9 cellular contexts compared by ENCODE assay signal in the genomic region with DNA sequence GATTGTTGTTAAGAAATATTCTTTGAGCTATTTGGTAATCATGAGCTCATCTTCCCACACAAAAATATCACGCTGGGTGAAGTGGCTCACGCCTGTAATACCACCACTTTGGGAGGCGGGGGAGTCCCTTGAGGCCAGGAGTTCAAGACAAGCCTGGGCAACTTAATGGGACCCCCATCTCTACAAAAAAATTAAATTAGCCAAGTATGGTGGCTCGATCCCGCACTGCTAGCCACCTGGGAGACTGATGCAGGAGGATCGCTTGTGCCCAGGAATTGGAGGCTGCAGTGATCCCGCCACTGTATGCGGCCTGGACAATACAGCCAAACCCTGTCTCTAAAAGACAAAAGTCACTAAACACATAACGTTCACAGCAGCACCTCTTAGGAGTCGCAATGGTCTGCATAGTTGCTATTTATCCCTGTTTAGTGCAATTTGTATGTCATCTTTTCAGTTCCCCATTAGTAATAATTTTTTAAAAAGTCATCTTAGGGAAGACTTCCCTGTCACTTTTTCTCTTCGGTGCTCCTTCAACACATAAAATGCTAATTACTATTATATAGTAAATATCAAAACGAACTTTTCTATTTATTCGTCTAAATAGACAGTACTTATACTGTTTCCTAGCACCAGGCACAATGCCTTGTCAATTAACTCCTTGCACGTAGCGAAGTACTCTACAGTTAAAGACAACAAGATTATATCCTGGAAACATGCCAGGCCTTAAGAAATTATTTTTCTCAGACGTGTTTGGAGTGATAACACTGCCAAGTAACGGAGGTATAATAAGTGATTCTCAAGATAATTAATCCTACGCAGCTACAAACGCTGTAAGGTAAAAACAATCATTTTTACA. TPM values are rescaled to one million over a fixed set of nuclear protein-coding genes. Genes with fewer than 3 reads are reported as not detected.
DNase-seq lines count a peak whose midpoint lies in the region; ATAC-seq, FAIRE-seq and TF ChIP-seq lines count a peak whose summit lies in the region.
"Had no signal": no experiment of that assay in that cellular context is flagged by ENCODE, and none has a peak within 500 bp of the region (broad histone marks: within the 10 kb centered on the region; RNA-seq: fewer than 3 reads in every experiment).

No MANE protein-coding gene starts in this region.

- H3K23me2 ChIP-seq in H9 (ENCODE audit: insufficient read length, low read depth, low read length, poor library complexity, severe bottlenecking): peaks cover 5% of the 10 kb centered on the region

- H3K14ac ChIP-seq in H9 (ENCODE audit: insufficient read depth, low read length): no peak overlapping the region

- peaks cover 6% of the 10 kb centered on the region for H3K79me1 ChIP-seq in H9 (ENCODE audit: insufficient read depth, low read depth, low read length, poor library complexity, severe bottlenecking)

- H2BK12ac ChIP-seq in H9 (ENCODE audit: insufficient read length, low read depth, low read length): peak overlapping the region; percentile 14

- H3K27ac ChIP-seq in H9 (ENCODE audit: insufficient read length, low read depth, low read length): no peak overlapping the region
- peak overlapping the region; percentile 98 for H3K27ac ChIP-seq in VCaP
- H3K27ac ChIP-seq in esophagus squamous epithelium: peak overlapping the region; percentile 93 to 99 (median 96)
- peak overlapping the region; percentile 98 for H3K27ac ChIP-seq in ovary

- H4K5ac ChIP-seq in H9 (ENCODE audit: insufficient read length, low read depth, low read length): no peak overlapping the region

- DNase-seq in A172 (ENCODE audit: low spot score) (peak; percentile 12), H9 (no peak), esophagus squamous epithelium (lab: John Stamatoyannopoulos, UW) (no peak), ovary (peak in 2 of 5 donors; percentile 29 to 34), HTR-8/SVneo (ENCODE audit: insufficient read length, low spot score) (no peak), ecto neural progenitor cell (ENCODE audit: low spot score) (no peak)

- no peak overlapping the region for H4K8ac ChIP-seq in H9 (replicated peaks; ENCODE audit: insufficient read length, low read depth, low read length)

- no peak overlapping the region for H4K91ac ChIP-seq in H9 (ENCODE audit: insufficient read length, low read depth, low read length)

- no peak for ATAC-seq in GM21825 (IDR thresholded peaks at IDR 0.05; ENCODE audit: unreplicated experiment)

- intact Hi-C loops in esophagus squamous epithelium (cut with DNase I) (no loop called here), ovary (cut with DNase I) (no loop called here)

- no peaks in the 10 kb centered on the region for H3K27me3 Mint-ChIP-seq in H9 (ENCODE audit: low read depth)

- H3K18ac ChIP-seq in H9 (ENCODE audit: insufficient read length, low read depth, low read length): no peak overlapping the region

- H2BK120ac ChIP-seq in H9 (ENCODE audit: low read depth, low read length, poor library complexity, severe bottlenecking): no peak overlapping the region

- no peak for TF ChIP-seq CTCF in H9 (conservative IDR thresholded peaks at IDR 0.05)
- no peak for TF ChIP-seq CTCF in VCaP (conservative IDR thresholded peaks at IDR 0.05)
- no peak for TF ChIP-seq CTCF in esophagus squamous epithelium (IDR thresholded peaks at IDR 0.05)
- no peak for TF ChIP-seq CTCF in ovary (IDR thresholded peaks at IDR 0.05)

- TF ChIP-seq EP300 in ovary (IDR thresholded peaks at IDR 0.05): no peak

- H3K79me2 ChIP-seq in H9 (ENCODE audit: insufficient read depth, low read length): peaks cover 56% of the 10 kb centered on the region; the same call in 1 of the 2 replicates

- H2AFZ ChIP-seq in H9 (ENCODE audit: low read length): no peak overlapping the region

- H3K4me2 ChIP-seq in H9 (ENCODE audit: insufficient read depth, insufficient read length, low read length): peak overlapping the region; percentile 84

- no peaks in the 10 kb centered on the region for H3K9me3 Mint-ChIP-seq in H9

- no peak overlapping the region for H2AK5ac ChIP-seq in H9 (ENCODE audit: insufficient read length, low read length)

- H3K9me3 ChIP-seq in H9 (ENCODE audit: control insufficient read depth, low read depth, low read length) (no peaks in the 10 kb centered on the region), esophagus squamous epithelium (no peaks in the 10 kb centered on the region), ovary (no peaks in the 10 kb centered on the region)

- no peak overlapping the region for H2BK20ac ChIP-seq in H9 (ENCODE audit: low read depth, low read length, poor library complexity, severe bottlenecking)

- peak overlapping the region; percentile 35 to 66 (median 64); a peak in 2 of 7 replicates for H3K27ac Mint-ChIP-seq in H9

- H3K4ac ChIP-seq in H9 (ENCODE audit: low read depth, low read length): no peak overlapping the region

- no peak overlapping the region for H3T11ph ChIP-seq in H9 (ENCODE audit: low read length)

- H3K4me3 ChIP-seq in esophagus squamous epithelium (peak overlapping the region; percentile 72 to 91 (median 85)), ovary (peak overlapping the region; percentile 99)

- no peaks in the 10 kb centered on the region for H4K20me1 ChIP-seq in H9 (ENCODE audit: control insufficient read depth, insufficient read depth, insufficient read length)

- no peak overlapping the region for H3K56ac ChIP-seq in H9 (ENCODE audit: insufficient read length, low read depth, low read length)

- H3K23ac ChIP-seq in H9 (ENCODE audit: insufficient read length, low read depth, low read length): no peak overlapping the region

- H3K27me3 ChIP-seq in H9 (ENCODE audit: insufficient read depth, low read length) (no peaks in the 10 kb centered on the region), esophagus squamous epithelium (no peaks in the 10 kb centered on the region), ovary (no peaks in the 10 kb centered on the region)

- H2BK15ac ChIP-seq in H9 (ENCODE audit: low read depth, low read length): no peak overlapping the region

- no peak overlapping the region for H2BK5ac ChIP-seq in H9 (ENCODE audit: insufficient read length, low read length)

- peaks cover 0 to 13% (median 0%) of the 10 kb centered on the region in 3 donors for H3K36me3 ChIP-seq in esophagus squamous epithelium
- no peaks in the 10 kb centered on the region for H3K36me3 ChIP-seq in ovary

- peak overlapping the region; percentile 92 for H3K9ac ChIP-seq in H9 (ENCODE audit: extremely low read depth, insufficient read length, low read length)

- FAIRE-seq in HTR-8/SVneo (lab: Jason Lieb, UNC): no peak

- H3K4me3 Mint-ChIP-seq in H9: peak overlapping the region; percentile 99

- H3K36me3 Mint-ChIP-seq in H9 (ENCODE audit: insufficient read depth in 1 of 3, low read depth in 3 of 3): peaks cover 5 to 20% (median 20%) of the 10 kb centered on the region in 3 experiments

- WGBS in H9 (ENCODE audit: extremely low coverage, insufficient read length, low lambda C conversion rate): no CpG with 5 or more reads among the region's 19 CpGs
- WGBS in esophagus squamous epithelium, 2 donors: 20 to 23% methylated on average over 19 of the region's 19 CpGs
- 6 to 16% (median 7%) methylated on average over 19 of the region's 19 CpGs for WGBS in ovary, 3 donors

- TF ChIP-seq POLR2A in esophagus squamous epithelium (IDR thresholded peaks at IDR 0.05): no peak
- no peak for TF ChIP-seq POLR2A in ovary (IDR thresholded peaks at IDR 0.05)

- peaks cover 30% of the 10 kb centered on the region in 2 experiments for H3K4me1 Mint-ChIP-seq in H9

- peaks cover 2% of the 10 kb centered on the region; the same call in 1 of the 2 replicates for H3K4me1 ChIP-seq in H9 (ENCODE audit: insufficient read depth, low read length)
- peaks cover 14 to 67% (median 40%) of the 10 kb centered on the region in 3 donors for H3K4me1 ChIP-seq in esophagus squamous epithelium
- H3K4me1 ChIP-seq in ovary (ENCODE audit: insufficient read depth): peaks cover 4% of the 10 kb centered on the region

RNA-seq across cellular contexts. Expression of a gene that starts 1.1 kb away (rescaled TPM):
- 202 and 210 TPM in 2 replicates for total RNA-seq in A172 (2014; rRNA removed; shearing (Covaris generic))
- total RNA-seq in H9 (2021) (345 and 353 TPM in 2 replicates), esophagus squamous epithelium (100 to 1,000 TPM in 2 of 4 donors, 10 to 100 TPM in 2; 56.2 to 189 (median 104) TPM), ovary (100 to 1,000 TPM; 243 to 935 (median 602) TPM)
- polyA plus RNA-seq in ovary: 1,000 to 10,000 TPM in 1 of 2 donors, 100 to 1,000 TPM in 1; 650 to 1,503 TPM

RNA-seq across cellular contexts. Expression of a gene that starts 1.6 kb away (rescaled TPM):
- total RNA-seq in A172 (2014; rRNA removed; shearing (Covaris generic)): 6.4 and 8.5 TPM in 2 replicates
- total RNA-seq in H9 (2021) (17.1 and 18.3 TPM in 2 replicates), esophagus squamous epithelium (10 to 100 TPM in 1 of 4 donors, 1 to 10 TPM in 3; 6.9 to 16.1 (median 9.0) TPM), ovary (10 to 100 TPM; 12.4 to 28.8 (median 21.3) TPM)
- 10 to 100 TPM in 1 of 2 donors, 1 to 10 TPM in 1; 7.4 to 12.9 TPM for polyA plus RNA-seq in ovary

RNA-seq across cellular contexts. Expression of a gene that starts 6.6 kb away (rescaled TPM):
- total RNA-seq in A172 (2014; rRNA removed; shearing (Covaris generic)): not detected in 2 replicates
- total RNA-seq in H9 (2021) (not detected in 2 replicates), esophagus squamous epithelium (not detected), ovary (not detected)
- not detected for polyA plus RNA-seq in ovary
- total RNA-seq: renal cortical epithelial cell had no signal

RNA-seq across cellular contexts. Expression of a gene that starts 36.2 kb away (rescaled TPM):
- total RNA-seq in A172 (2014; rRNA removed; shearing (Covaris generic)): 24.8 and 28.2 TPM in 2 replicates
- 26.5 and 30.2 TPM in 2 replicates for total RNA-seq in H9 (2021)
- total RNA-seq in esophagus squamous epithelium: 10 to 100 TPM; 11.0 to 19.0 (median 15.5) TPM
- 10 to 100 TPM; 23.4 to 44.1 (median 31.6) TPM for total RNA-seq in ovary
- 10 to 100 TPM; 51.8 to 61.4 TPM for polyA plus RNA-seq in ovary
